ENCODE assay signal across 1 cellular context in genomic region chr6:11201015-11201414, GRCh38.
TF ChIP-seq lines count a peak whose summit lies in the region.

No MANE protein-coding gene starts in this region.

TF ChIP-seq in H1, 55 proteins besides CTCF, POLR2A, EP300 and RAD21:
- TF ChIP-seq CEBPB (IDR thresholded peaks at IDR 0.05; ENCODE audit: low read depth, low read length) (no peak), TAF7 (optimal IDR thresholded peaks at IDR 0.05; ENCODE audit: borderline replicate concordance, low read depth, low read length) (no peak), CTBP2 (IDR thresholded peaks at IDR 0.05; ENCODE audit: borderline replicate concordance, insufficient read depth, insufficient read length, low read length) (no peak), MAX (IDR thresholded peaks at IDR 0.05) (0 out of 2 replicates have a peak, but pooled peaks have one; percentile 40), TCF12 (IDR thresholded peaks at IDR 0.05; ENCODE audit: low read depth, low read length) (no peak), E2F6 (IDR thresholded peaks at IDR 0.05) (peak; percentile 51; the same call in 1 of the 2 replicates), BRCA1 (IDR thresholded peaks at IDR 0.05; ENCODE audit: low read depth, low read length) (no peak), SRF (IDR thresholded peaks at IDR 0.05; ENCODE audit: low read depth, low read length) (no peak), SP2 (IDR thresholded peaks at IDR 0.05; ENCODE audit: low read length) (no peak), SUZ12 (IDR thresholded peaks at IDR 0.05; ENCODE audit: low read length) (no peak)
